In genomic region chr9:38164659-38165221, GRCh38 we compare ENCODE assay signal across 1 cellular context.
A peak's percentile ranks its signal among the peaks of the same experiment; 100 is the strongest.
TF ChIP-seq lines count a peak whose summit lies in the region.

No MANE protein-coding gene starts in this region.

TF ChIP-seq in K562, 482 proteins besides CTCF, POLR2A, EP300 and RAD21:
- TF ChIP-seq, protein P1, sequence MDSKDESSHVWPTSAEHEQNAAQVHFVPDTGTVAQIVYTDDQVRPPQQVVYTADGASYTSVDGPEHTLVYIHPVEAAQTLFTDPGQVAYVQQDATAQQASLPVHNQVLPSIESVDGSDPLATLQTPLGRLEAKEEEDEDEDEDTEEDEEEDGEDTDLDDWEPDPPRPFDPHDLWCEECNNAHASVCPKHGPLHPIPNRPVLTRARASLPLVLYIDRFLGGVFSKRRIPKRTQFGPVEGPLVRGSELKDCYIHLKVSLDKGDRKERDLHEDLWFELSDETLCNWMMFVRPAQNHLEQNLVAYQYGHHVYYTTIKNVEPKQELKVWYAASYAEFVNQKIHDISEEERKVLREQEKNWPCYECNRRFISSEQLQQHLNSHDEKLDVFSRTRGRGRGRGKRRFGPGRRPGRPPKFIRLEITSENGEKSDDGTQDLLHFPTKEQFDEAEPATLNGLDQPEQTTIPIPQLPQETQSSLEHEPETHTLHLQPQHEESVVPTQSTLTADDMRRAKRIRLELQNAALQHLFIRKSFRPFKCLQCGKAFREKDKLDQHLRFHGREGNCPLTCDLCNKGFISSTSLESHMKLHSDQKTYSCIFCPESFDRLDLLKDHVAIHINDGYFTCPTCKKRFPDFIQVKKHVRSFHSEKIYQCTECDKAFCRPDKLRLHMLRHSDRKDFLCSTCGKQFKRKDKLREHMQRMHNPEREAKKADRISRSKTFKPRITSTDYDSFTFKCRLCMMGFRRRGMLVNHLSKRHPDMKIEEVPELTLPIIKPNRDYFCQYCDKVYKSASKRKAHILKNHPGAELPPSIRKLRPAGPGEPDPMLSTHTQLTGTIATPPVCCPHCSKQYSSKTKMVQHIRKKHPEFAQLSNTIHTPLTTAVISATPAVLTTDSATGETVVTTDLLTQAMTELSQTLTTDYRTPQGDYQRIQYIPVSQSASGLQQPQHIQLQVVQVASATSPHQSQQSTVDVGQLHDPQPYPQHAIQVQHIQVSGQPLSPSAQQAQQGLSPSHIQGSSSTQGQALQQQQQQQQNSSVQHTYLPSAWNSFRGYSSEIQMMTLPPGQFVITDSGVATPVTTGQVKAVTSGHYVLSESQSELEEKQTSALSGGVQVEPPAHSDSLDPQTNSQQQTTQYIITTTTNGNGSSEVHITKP (IDR thresholded peaks at IDR 0.05; ENCODE audit: partially characterized antibody), result peak; percentile 49
- TF ChIP-seq GTF2A2 (tag; IDR thresholded peaks at IDR 0.05), result no peak
